Comparison of ENCODE assay signal across 9 cellular contexts in the genomic region with DNA sequence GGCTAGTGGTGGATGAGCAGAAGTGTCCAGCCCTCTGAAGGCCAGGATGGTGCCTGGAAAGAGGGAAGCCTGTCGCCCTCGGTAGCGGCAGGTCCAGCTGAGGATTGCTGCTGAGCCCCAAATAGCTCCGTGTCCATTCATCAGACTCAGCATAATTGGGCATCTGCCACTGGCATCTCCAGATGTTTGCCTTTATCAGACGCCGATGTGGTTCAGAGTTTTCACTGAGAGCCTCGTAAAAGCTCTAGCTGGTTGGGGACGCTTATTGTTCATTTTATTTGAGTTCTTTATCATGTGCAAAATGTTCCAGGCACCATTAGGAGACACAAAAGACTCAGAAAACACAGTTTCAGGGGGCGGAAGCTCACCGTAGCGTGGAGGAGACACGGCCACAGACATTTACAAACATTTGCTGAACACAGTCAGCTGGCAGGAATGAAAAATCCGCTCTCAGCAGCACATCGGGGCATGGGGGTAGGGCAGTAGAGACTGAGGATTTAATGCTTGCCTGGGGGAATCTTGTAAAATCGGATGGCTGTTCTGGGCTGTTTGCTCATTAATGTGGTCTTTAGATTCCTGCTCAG. TPM values are rescaled to one million over a fixed set of nuclear protein-coding genes. Genes with fewer than 3 reads are reported as not detected.
DNase-seq lines count a peak whose midpoint lies in the region; ATAC-seq and TF ChIP-seq lines count a peak whose summit lies in the region.
"Had no signal": no experiment of that assay in that cellular context is flagged by ENCODE, and none has a peak within 500 bp of the region (broad histone marks: within the 10 kb centered on the region; RNA-seq: fewer than 3 reads in every experiment).

No MANE protein-coding gene starts in this region.

- H3K79me2 ChIP-seq in OCI-LY7 (ENCODE audit: insufficient read depth, low read depth, low read length): no peaks in the 10 kb centered on the region

- no peaks in the 10 kb centered on the region for H3K27me3 ChIP-seq in BE2C

- no peak for ATAC-seq in HG03571 (IDR thresholded peaks at IDR 0.05; ENCODE audit: unreplicated experiment)
- ATAC-seq: activated CD4-positive, alpha-beta T cell treated with anti-CD3 and anti-CD28 coated beads for 36 hours had no signal

- POLR2A ChIA-PET in activated CD4-positive, alpha-beta T cell treated with anti-CD3 and anti-CD28 coated beads, Interleukin-2, amount 10 ng/mL, durations not matched to agents 7 days and 5 days (lab: Charles Lee): no interaction called here
- POLR2A ChIA-PET in OCI-LY7 (lab: Charles Lee): interaction anchor here (0.6 to 1.7 kb wide), 4 partner anchors 9 to 1952 kb away, joined by 3 to 5 read pairs (median 4); no protein-coding TSS in a partner anchor

- intact Hi-C loops in OCI-LY7 (cut with micrococcal nuclease; ENCODE audit: unreplicated experiment): no loop called here

- H2AFZ ChIP-seq in OCI-LY7 (ENCODE audit: low read length): no peak overlapping the region

- CTCF ChIA-PET in activated CD4-positive, alpha-beta T cell treated with anti-CD3 and anti-CD28 coated beads, Interleukin-2, amount 10 ng/mL, durations not matched to agents 7 days and 5 days (lab: Charles Lee): interaction anchor here (1.2 to 4.3 kb wide), 6 partner anchors 10 to 115 kb away, joined by 3 to 24 read pairs (median 3); no protein-coding TSS in a partner anchor
- CTCF ChIA-PET in OCI-LY7 (lab: Charles Lee; ENCODE audit: unreplicated experiment): no interaction called here

- peak overlapping the region; percentile 15 for H3K27ac Mint-ChIP-seq in neural crest cell (ENCODE audit: unreplicated experiment)
- no peak overlapping the region for H3K27ac Mint-ChIP-seq in activated CD4-positive, alpha-beta T cell treated with anti-CD3 and anti-CD28 coated beads, Interleukin-2, amount 10 ng/mL, durations not matched to agents 7 days and 5 days
- H3K27ac Mint-ChIP-seq: activated CD4-positive, alpha-beta T cell treated with anti-CD3 and anti-CD28 coated beads for 36 hours had no signal

- TF ChIP-seq CTCF in BE2C (IDR thresholded peaks at IDR 0.05; ENCODE audit: low read depth, low read length): no peak
- no peak for TF ChIP-seq CTCF in choroid plexus epithelial cell (conservative IDR thresholded peaks at IDR 0.05; ENCODE audit: low read depth, low read length)
- TF ChIP-seq CTCF in neural crest cell (conservative IDR thresholded peaks at IDR 0.05): no peak
- no peak for TF ChIP-seq CTCF in OCI-LY7 (conservative IDR thresholded peaks at IDR 0.05; ENCODE audit: low read length)

- peaks cover 22% of the 10 kb centered on the region for H3K4me1 Mint-ChIP-seq in neural crest cell
- H3K4me1 Mint-ChIP-seq in activated CD4-positive, alpha-beta T cell treated with anti-CD3 and anti-CD28 coated beads, Interleukin-2, amount 10 ng/mL, durations not matched to agents 7 days and 5 days: peaks cover 6% of the 10 kb centered on the region

- no peaks in the 10 kb centered on the region for H3K36me3 Mint-ChIP-seq in neural crest cell (ENCODE audit: low read depth)
- no peaks in the 10 kb centered on the region for H3K36me3 Mint-ChIP-seq in activated CD4-positive, alpha-beta T cell treated with anti-CD3 and anti-CD28 coated beads, Interleukin-2, amount 10 ng/mL, durations not matched to agents 7 days and 5 days (ENCODE audit: low read depth)

- H3K27ac ChIP-seq in OCI-LY7 (ENCODE audit: low read depth, low read length, poor library complexity, severe bottlenecking): no peak overlapping the region

- no peaks in the 10 kb centered on the region for H4K20me1 ChIP-seq in OCI-LY7 (ENCODE audit: insufficient read depth, low read length)

- DNase-seq in BE2C (peak; percentile 44), NCI-H146 treated with DMSO at 0.1 percent for 48 hours (lab: John Stamatoyannopoulos, UW; ENCODE audit: unreplicated experiment) (peak; percentile 42), choroid plexus epithelial cell (ENCODE audit: low read depth) (peak; percentile 51), neural crest cell (ENCODE audit: low read depth, low spot score) (no peak), ureter (ENCODE audit: low spot score) (no peak), OCI-LY7 (ENCODE audit: low spot score) (no peak)
- no peak for DNase-seq in activated CD4-positive, alpha-beta T cell treated with anti-CD3 and anti-CD28 coated beads, Interleukin-2, amount 10 ng/mL, durations not matched to agents 7 days and 5 days
- DNase-seq: activated CD4-positive, alpha-beta T cell treated with anti-CD3 and anti-CD28 coated beads for 36 hours had no signal

- no peaks in the 10 kb centered on the region for H3K36me3 ChIP-seq in BE2C
- H3K36me3 ChIP-seq in OCI-LY7 (ENCODE audit: insufficient read depth, low read length): no peaks in the 10 kb centered on the region

- H3K4me3 Mint-ChIP-seq in neural crest cell: peak overlapping the region; percentile 3
- H3K4me3 Mint-ChIP-seq in activated CD4-positive, alpha-beta T cell treated with anti-CD3 and anti-CD28 coated beads, Interleukin-2, amount 10 ng/mL, durations not matched to agents 7 days and 5 days: no peak overlapping the region
- H3K4me3 Mint-ChIP-seq: activated CD4-positive, alpha-beta T cell treated with anti-CD3 and anti-CD28 coated beads for 36 hours had no signal

- H3K4me2 ChIP-seq in OCI-LY7 (ENCODE audit: low read length): no peak overlapping the region

- H3K4me3 ChIP-seq in BE2C (ENCODE audit: low read depth, low read length): peak overlapping the region; percentile 58
- H3K4me3 ChIP-seq in choroid plexus epithelial cell (ENCODE audit: low read depth, low read length): peak overlapping the region; percentile 5
- H3K4me3 ChIP-seq in OCI-LY7 (ENCODE audit: low read depth, low read length, poor library complexity, severe bottlenecking): no peak overlapping the region

- BruUV-seq in OCI-LY7 (replicated peaks; lab: Mats Ljungman, UMichigan): no TSS peak

- peaks cover 7% of the 10 kb centered on the region for H3K4me1 ChIP-seq in BE2C
- H3K4me1 ChIP-seq in OCI-LY7 (ENCODE audit: insufficient read depth, low read length, poor library complexity, severe bottlenecking): peaks cover 7% of the 10 kb centered on the region

- no peaks in the 10 kb centered on the region for H3K9me3 Mint-ChIP-seq in neural crest cell
- no peaks in the 10 kb centered on the region for H3K9me3 Mint-ChIP-seq in activated CD4-positive, alpha-beta T cell treated with anti-CD3 and anti-CD28 coated beads, Interleukin-2, amount 10 ng/mL, durations not matched to agents 7 days and 5 days

- peaks cover 6% of the 10 kb centered on the region for H3K27me3 Mint-ChIP-seq in neural crest cell (ENCODE audit: low read depth)
- H3K27me3 Mint-ChIP-seq in activated CD4-positive, alpha-beta T cell treated with anti-CD3 and anti-CD28 coated beads, Interleukin-2, amount 10 ng/mL, durations not matched to agents 7 days and 5 days: peaks cover 17% of the 10 kb centered on the region

- no peaks in the 10 kb centered on the region for H3K9me2 ChIP-seq in OCI-LY7 (ENCODE audit: insufficient read depth, low read length)

- H3K9me3 ChIP-seq in BE2C: no peaks in the 10 kb centered on the region
- H3K9me3 ChIP-seq in OCI-LY7 (ENCODE audit: low read length): no peaks in the 10 kb centered on the region

RNA-seq across cellular contexts. Expression of gene SMPD3, which starts 41.8 kb away (rescaled TPM):
- polyA plus RNA-seq in BE2C (2012; ENCODE audit: insufficient read depth, insufficient read length, low read depth): 17.9 TPM
- total RNA-seq in neural crest cell (3.2 and 3.8 TPM in 2 replicates), ureter (1.6 TPM), OCI-LY7 (2022) (0.51 and 0.61 TPM in 2 replicates)
- 1 to 10 TPM; 4.1 to 4.6 TPM for total RNA-seq in activated CD4-positive, alpha-beta T cell treated with anti-CD3 and anti-CD28 coated beads, Interleukin-2, amount 10 ng/mL, durations not matched to agents 7 days and 5 days
- 0.16 and 0.21 TPM in 2 replicates for total RNA-seq in OCI-LY7 (2014; rRNA removed; shearing (Covaris generic))

Comparison
In these comparisons a context has a peak if more than half of its experiments do, and no peak if none do; other contexts are left out.
1. DNase-seq: peak in BE2C (single experiment), NCI-H146 treated with DMSO at 0.1 percent for 48 hours (single experiment) and choroid plexus epithelial cell (single experiment); none in neural crest cell (single experiment), activated CD4-positive, alpha-beta T cell treated with anti-CD3 and anti-CD28 coated beads, Interleukin-2, amount 10 ng/mL, durations not matched to agents 7 days and 5 days (single experiment), ureter (single experiment) and OCI-LY7 (single experiment).